10 cellular contexts compared by ENCODE assay signal in the genomic region with DNA sequence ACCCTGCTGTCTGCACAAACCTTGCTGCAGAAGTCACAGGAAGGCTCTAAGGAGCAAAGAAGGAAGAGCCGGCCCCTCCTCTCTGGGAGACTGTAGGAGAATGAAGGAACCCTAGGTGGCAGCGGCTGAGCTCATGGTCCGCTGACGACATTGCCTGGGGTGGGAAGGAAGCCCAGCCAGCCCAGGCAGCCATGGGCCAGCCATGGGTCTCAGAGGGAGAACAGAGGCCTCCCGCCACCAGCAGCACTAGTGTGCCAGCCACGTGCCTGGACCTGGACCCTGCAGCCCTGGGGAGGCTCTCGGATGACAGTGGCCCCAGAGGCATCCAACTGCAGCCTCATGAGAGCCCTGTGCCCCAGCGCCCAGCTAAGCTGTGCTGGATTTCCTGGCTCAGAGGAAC. TPM values are rescaled to one million over a fixed set of nuclear protein-coding genes. Genes with fewer than 3 reads are reported as not detected.
DNase-seq lines count a peak whose midpoint lies in the region; ATAC-seq and TF ChIP-seq lines count a peak whose summit lies in the region.
"Had no signal": no experiment of that assay in that cellular context is flagged by ENCODE, and none has a peak within 500 bp of the region (broad histone marks: within the 10 kb centered on the region; RNA-seq: fewer than 3 reads in every experiment).

No MANE protein-coding gene starts in this region.

- no peaks in the 10 kb centered on the region for H3K27me3 ChIP-seq in BE2C
- no peaks in the 10 kb centered on the region for H3K27me3 ChIP-seq in breast epithelium

- H3K4me1 ChIP-seq in BE2C (no peaks in the 10 kb centered on the region; the same call in 1 of the 2 replicates), breast epithelium (no peaks in the 10 kb centered on the region)

- no peak overlapping the region for H3K27ac ChIP-seq in breast epithelium

- H3K36me3 Mint-ChIP-seq in HFFc6 (ENCODE audit: low read depth): no peaks in the 10 kb centered on the region; the same call in 1 of the 2 replicates

- no peak for TF ChIP-seq POLR2A in breast epithelium (IDR thresholded peaks at IDR 0.05)

- H3K9me3 ChIP-seq in BE2C: no peaks in the 10 kb centered on the region
- no peaks in the 10 kb centered on the region for H3K9me3 ChIP-seq in breast epithelium

- no peak overlapping the region for H3K27ac Mint-ChIP-seq in HFFc6
- H3K27ac Mint-ChIP-seq: IgD-negative memory B cell had no signal

- intact Hi-C loops in breast epithelium (cut with DNase I; ENCODE audit: low total_unique reads): no loop called here

- no peaks in the 10 kb centered on the region for H3K36me3 ChIP-seq in BE2C
- H3K36me3 ChIP-seq in breast epithelium: no peaks in the 10 kb centered on the region

- H3K4me3 ChIP-seq in BE2C (ENCODE audit: low read depth, low read length) (no peak overlapping the region), epithelial cell of proximal tubule (ENCODE audit: low read depth, low read length) (no peak overlapping the region), breast epithelium (no peak overlapping the region)

- H3K4me1 Mint-ChIP-seq in HFFc6 (ENCODE audit: low read depth): peaks cover 6% of the 10 kb centered on the region; the same call in 1 of the 2 replicates

- peaks cover 3% of the 10 kb centered on the region for H3K27me3 Mint-ChIP-seq in HFFc6 (ENCODE audit: insufficient read depth)

- H3K4me3 Mint-ChIP-seq in HFFc6: no peak overlapping the region
- H3K4me3 Mint-ChIP-seq: IgD-negative memory B cell had no signal

- no peak for ATAC-seq in GM18868 (IDR thresholded peaks at IDR 0.05; ENCODE audit: unreplicated experiment)

- H3K9me3 Mint-ChIP-seq in HFFc6: peaks cover 4% of the 10 kb centered on the region
- H3K9me3 Mint-ChIP-seq: IgD-negative memory B cell had no signal

- TF ChIP-seq CTCF in BE2C (IDR thresholded peaks at IDR 0.05; ENCODE audit: low read depth, low read length) (no peak), epithelial cell of proximal tubule (conservative IDR thresholded peaks at IDR 0.05; ENCODE audit: low read depth, low read length) (peak; percentile 8), breast epithelium (IDR thresholded peaks at IDR 0.05) (no peak), HFFc6 (IDR thresholded peaks at IDR 0.05) (no peak)

- DNase-seq in BE2C: peak; percentile 26
- peak; percentile 18 for DNase-seq in HT1080 (ENCODE audit: low read depth)
- no peak for DNase-seq in epithelial cell of proximal tubule (ENCODE audit: low read depth)
- DNase-seq in mucosa of gallbladder (ENCODE audit: low spot score): peak; percentile 40
- no peak for DNase-seq in activated T-cell treated with anti-CD3 and anti-CD28 coated beads for 4 hours
- no peak for DNase-seq in breast epithelium (ENCODE audit: low spot score in 2 of 2)
- DNase-seq in HFFc6: no peak
- DNase-seq: NCI-H2029 treated with DMSO at 0.1 percent for 48 hours had no signal

RNA-seq across cellular contexts. Expression of gene POFUT2, which starts 49.2 kb away (rescaled TPM):
- 83.0 TPM for polyA plus RNA-seq in BE2C (2012; ENCODE audit: insufficient read depth, insufficient read length, low read depth)
- 19.4 and 36.5 TPM in 2 replicates for total RNA-seq in HT1080 (2014; rRNA removed; shearing (Covaris generic))
- polyA plus RNA-seq in HT1080 (2015; cell fraction: cytosol; rRNA removed): 39.6 and 39.7 TPM in 2 replicates
- polyA plus RNA-seq in HT1080 (2015; cell fraction: nucleus; rRNA removed): 152 and 170 TPM in 2 replicates
- total RNA-seq in epithelial cell of proximal tubule (10.4 and 12.4 TPM in 2 replicates), mucosa of gallbladder (42.7 TPM), breast epithelium (10 to 100 TPM; 20.0 to 22.9 (median 22.1) TPM)
- total RNA-seq in HFFc6 (2021; fragmentation: NEBNext Ultra II Directional; extraction: Animal tissue kit (Norgen Biotek cat#: 25700)): 100 to 1,000 TPM in 1 of 6 experiments, 10 to 100 TPM in 5; 78.2 to 112 (median 80.3) TPM

Comparison
In these comparisons a context has a peak if more than half of its experiments do, and no peak if none do; other contexts are left out.
1. DNase-seq: peak in BE2C (single experiment), HT1080 (single experiment) and mucosa of gallbladder (single experiment); none in epithelial cell of proximal tubule (single experiment), activated T-cell treated with anti-CD3 and anti-CD28 coated beads for 4 hours (single experiment), breast epithelium (0 of 2) and HFFc6 (single experiment).